21 cellular contexts compared by ENCODE assay signal in the genomic region with DNA sequence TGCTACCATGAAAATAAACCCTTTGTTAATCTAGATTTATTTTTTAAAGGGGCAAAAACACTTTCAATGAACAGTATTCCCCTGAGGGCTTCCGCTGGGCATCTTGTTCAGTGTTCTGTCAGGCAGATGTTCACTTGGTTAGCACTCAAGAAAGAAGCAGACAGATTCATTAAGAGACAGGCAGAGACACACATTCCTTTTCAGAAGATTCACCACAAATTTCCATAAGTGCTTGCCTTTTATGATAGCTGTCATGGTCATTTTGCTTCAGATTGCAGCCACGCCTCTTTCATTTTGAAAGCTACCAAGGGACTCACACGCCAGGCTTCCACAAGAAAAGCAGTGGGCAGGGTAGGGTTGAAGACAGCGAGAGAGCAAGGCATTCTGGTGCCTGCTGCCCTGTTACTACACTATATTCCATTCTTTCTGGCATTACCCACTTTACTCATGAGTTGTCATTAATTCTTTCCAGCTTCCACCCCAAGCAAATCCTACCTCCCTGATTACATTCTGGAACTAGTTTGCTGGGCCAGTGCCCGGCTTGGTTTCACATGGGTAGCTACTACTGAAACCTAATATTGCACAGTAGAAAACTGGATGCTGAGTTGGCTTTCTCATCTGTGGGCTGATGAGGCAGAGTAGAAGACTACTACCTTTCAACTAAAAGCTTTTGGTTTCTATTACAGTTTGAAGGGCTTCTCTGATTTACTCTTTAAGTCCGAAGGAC.
A peak's percentile ranks its signal among the peaks of the same experiment; 100 is the strongest.
DNase-seq lines count a peak whose midpoint lies in the region; ATAC-seq, FAIRE-seq and TF ChIP-seq lines count a peak whose summit lies in the region.
"Had no signal": no experiment of that assay in that cellular context is flagged by ENCODE, and none has a peak within 500 bp of the region (broad histone marks: within the 10 kb centered on the region; RNA-seq: fewer than 3 reads in every experiment).

No MANE protein-coding gene starts in this region.

- 0 out of 2 replicates have a peak, but pooled peaks cover 4% of the 10 kb centered on the region for H3K9me3 ChIP-seq in Loucy (ENCODE audit: insufficient read depth, low read depth, low read length)
- H3K9me3 ChIP-seq: stomach, vagina had no signal

- H3K4me2 ChIP-seq in Loucy (ENCODE audit: low read depth, low read length, poor library complexity, severe bottlenecking): no peak overlapping the region

- FAIRE-seq in GM12892 (lab: Jason Lieb, UNC): no peak

- no peak overlapping the region for H3K9ac ChIP-seq in Loucy (ENCODE audit: low read depth, low read length, poor library complexity, severe bottlenecking)

- no peaks in the 10 kb centered on the region for H3K27me3 ChIP-seq in Loucy (ENCODE audit: insufficient read depth, low read length, poor library complexity, severe bottlenecking)
- H3K27me3 ChIP-seq: stomach, vagina had no signal

- no peaks in the 10 kb centered on the region for H4K20me1 ChIP-seq in Loucy (ENCODE audit: insufficient read depth, low read length, poor library complexity, severe bottlenecking)

- no peaks in the 10 kb centered on the region for H3K9me2 ChIP-seq in Loucy (replicated peaks; ENCODE audit: low read depth, low read length)

- H2AFZ ChIP-seq in Loucy (ENCODE audit: low read length): peak overlapping the region; percentile 5; the same call in 1 of the 2 replicates

- H3K79me2 ChIP-seq in Loucy (ENCODE audit: insufficient read depth, low read length): no peaks in the 10 kb centered on the region

- TF ChIP-seq CTCF in Loucy (conservative IDR thresholded peaks at IDR 0.05; ENCODE audit: low read length) (no peak), astrocyte of the cerebellum (IDR thresholded peaks at IDR 0.05; ENCODE audit: low read depth, low read length, missing control alignments) (no peak)

- no peaks in the 10 kb centered on the region for H3K4me1 ChIP-seq in Loucy (ENCODE audit: insufficient read depth, low read length, poor library complexity, severe bottlenecking)
- H3K4me1 ChIP-seq: stomach, vagina had no signal

- TF ChIP-seq POLR2A in GM12892 (IDR thresholded peaks at IDR 0.05; ENCODE audit: low read depth, low read length): no peak

- H3K36me3 ChIP-seq in Loucy (ENCODE audit: insufficient read depth, low read length): no peaks in the 10 kb centered on the region
- H3K36me3 ChIP-seq: stomach, vagina had no signal

- H3K4me3 ChIP-seq in Loucy (ENCODE audit: low read length, poor library complexity, severe bottlenecking) (no peak overlapping the region), astrocyte of the cerebellum (ENCODE audit: low read depth, low read length) (no peak overlapping the region)
- H3K4me3 ChIP-seq: stomach, vagina had no signal

- DNase-seq in DMS79 treated with DMSO at 0.1 percent for 48 hours (lab: John Stamatoyannopoulos, UW) (peak; percentile 29), astrocyte of the cerebellum (ENCODE audit: low read depth) (peak; percentile 6), renal cortical epithelial cell (ENCODE audit: low read depth) (peak; percentile 50), GM12892 (ENCODE audit: insufficient read length) (no peak)
- no peak for DNase-seq in activated effector memory CD4-positive, alpha-beta T cell treated with anti-CD3 and anti-CD28 coated beads, Interleukin-2, amount 50 U/mL, for 16 hours
- no peak for DNase-seq in stimulated activated naive CD8-positive, alpha-beta T cell treated with anti-CD3 and anti-CD28 coated beads, Interleukin-15, Interleukin-2, amounts not matched to agents 100 U/mL and 50 U/mL, for 24 hours
- DNase-seq: activated CD4-positive, alpha-beta T cell treated with anti-CD3 and anti-CD28 coated beads, Interleukin-2, amount 10 ng/mL, durations not matched to agents 7 days and 5 days; activated naive CD8-positive, alpha-beta T cell treated with anti-CD3 and anti-CD28 coated beads, Interleukin-2, amount 50 U/mL, for 24 hours; activated T-cell treated with anti-CD3 and anti-CD28 coated beads, Interleukin-2, amount 50 U/mL, for 4 hours; CD4-positive, alpha-beta T cell; islet precursor cell; Kasumi-1; midbrain; NCI-H1930; occipital lobe; SHP77 treated with DMSO at 0.1 percent for 48 hours; stomach; T1000 had no signal

- ATAC-seq in stimulated activated naive CD8-positive, alpha-beta T cell treated with anti-CD3 and anti-CD28 coated beads, Interleukin-15, Interleukin-2, amounts not matched to agents 100 U/mL and 50 U/mL, for 24 hours: no peak
- no peak for ATAC-seq in HG03520 (IDR thresholded peaks at IDR 0.05; ENCODE audit: unreplicated experiment)
- ATAC-seq: activated naive CD8-positive, alpha-beta T cell treated with anti-CD3 and anti-CD28 coated beads, Interleukin-2, amount 50 U/mL, for 24 hours; activated T-cell treated with anti-CD3 and anti-CD28 coated beads, Interleukin-2, amount 50 U/mL, for 4 hours had no signal

- H3F3A ChIP-seq in Loucy (ENCODE audit: low read depth): no peaks in the 10 kb centered on the region

- in situ Hi-C loops in astrocyte of the cerebellum (cut with HindIII; ENCODE audit: low sequenced_read_pairs): no loop called here

Comparison
In these comparisons a context has a peak if more than half of its experiments do, and no peak if none do; other contexts are left out.
1. DNase-seq: peak in DMS79 treated with DMSO at 0.1 percent for 48 hours (single experiment), astrocyte of the cerebellum (single experiment) and renal cortical epithelial cell (single experiment); none in activated effector memory CD4-positive, alpha-beta T cell treated with anti-CD3 and anti-CD28 coated beads, Interleukin-2, amount 50 U/mL, for 16 hours (single experiment), stimulated activated naive CD8-positive, alpha-beta T cell treated with anti-CD3 and anti-CD28 coated beads, Interleukin-15, Interleukin-2, amounts not matched to agents 100 U/mL and 50 U/mL, for 24 hours (single experiment) and GM12892 (single experiment).